In the genomic region with DNA sequence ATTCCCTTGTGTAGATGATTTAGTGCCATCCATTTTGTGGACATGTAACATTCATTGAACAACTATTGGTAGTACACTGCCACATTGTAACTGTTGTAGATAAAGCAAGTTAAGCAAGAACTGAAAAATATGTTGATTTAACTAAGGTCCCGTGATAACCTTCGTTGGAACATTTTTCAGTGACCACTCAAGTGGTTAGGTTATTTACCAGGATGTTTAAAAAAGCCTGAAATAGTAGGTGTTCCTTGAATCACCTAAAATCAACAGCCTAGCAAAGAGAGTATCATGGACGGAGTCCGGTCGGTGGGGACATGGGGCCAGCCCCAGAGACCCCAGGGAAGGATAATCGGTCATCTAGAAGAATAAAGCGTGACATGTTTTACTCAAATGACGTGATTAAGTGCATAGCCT, we compare ENCODE assay signal across 8 cellular contexts.
A peak's percentile ranks its signal among the peaks of the same experiment; 100 is the strongest.
DNase-seq lines count a peak whose midpoint lies in the region; ATAC-seq and TF ChIP-seq lines count a peak whose summit lies in the region.

No MANE protein-coding gene starts in this region.

- peaks cover 74% of the 10 kb centered on the region for H4K20me1 ChIP-seq in BLaER1

- no peaks in the 10 kb centered on the region for H3K36me3 Mint-ChIP-seq in nephron (ENCODE audit: low read depth)

- H3K27me3 ChIP-seq in BLaER1, result no peaks in the 10 kb centered on the region

- peak overlapping the region; percentile 76 to 94 (median 91) for H3K27ac Mint-ChIP-seq in nephron

- TF ChIP-seq CTCF in LNCaP clone FGC (IDR thresholded peaks at IDR 0.05; ENCODE audit: control insufficient read depth, extremely low read depth, insufficient read depth) (no peak), nephron (IDR thresholded peaks at IDR 0.05; ENCODE audit: unreplicated experiment in 3 of 3) (no peak)

- ATAC-seq in GM19351 (IDR thresholded peaks at IDR 0.05; ENCODE audit: unreplicated experiment), result no peak

- peak overlapping the region; percentile 92 to 96 (median 95) for H3K4me3 Mint-ChIP-seq in nephron

- 0 out of 2 replicates have a peak, but pooled peaks cover 5% of the 10 kb centered on the region for H3K36me3 ChIP-seq in BLaER1

- H3K9me3 Mint-ChIP-seq in nephron, result no peaks in the 10 kb centered on the region

- peak overlapping the region; percentile 99 for H3K9ac ChIP-seq in BLaER1

- peaks cover 50% of the 10 kb centered on the region for H3K4me1 Mint-ChIP-seq in nephron

- H3K27ac ChIP-seq in BLaER1, result peak overlapping the region; percentile 97
- H3K27ac ChIP-seq in cingulate gyrus (ENCODE audit: low read depth, low read length), result peak overlapping the region; percentile 4

- H3K4me3 ChIP-seq in BLaER1 (peak overlapping the region; percentile 97), LNCaP clone FGC (ENCODE audit: low read depth, low read length) (peak overlapping the region; percentile 94)

- H3K4me2 ChIP-seq in BLaER1, result peak overlapping the region; percentile 97

- DNase-seq in LNCaP clone FGC (ENCODE audit: low read depth) (no peak), NCI-H1092 treated with DMSO at 0.1 percent for 48 hours (lab: John Stamatoyannopoulos, UW) (no peak), Kasumi-1 (lab: John Stamatoyannopoulos, UW) (no peak)
- DNase-seq in activated CD4-positive, alpha-beta T cell treated with anti-CD3 and anti-CD28 coated beads, Interleukin-2, amount 50 U/mL, for 48 hours, result no peak

- no peaks in the 10 kb centered on the region for H3K27me3 Mint-ChIP-seq in nephron (ENCODE audit: low read depth)

- peaks cover 62% of the 10 kb centered on the region for H3K4me1 ChIP-seq in BLaER1

- no peaks in the 10 kb centered on the region for H3K9me3 ChIP-seq in BLaER1
